In the genomic region with DNA sequence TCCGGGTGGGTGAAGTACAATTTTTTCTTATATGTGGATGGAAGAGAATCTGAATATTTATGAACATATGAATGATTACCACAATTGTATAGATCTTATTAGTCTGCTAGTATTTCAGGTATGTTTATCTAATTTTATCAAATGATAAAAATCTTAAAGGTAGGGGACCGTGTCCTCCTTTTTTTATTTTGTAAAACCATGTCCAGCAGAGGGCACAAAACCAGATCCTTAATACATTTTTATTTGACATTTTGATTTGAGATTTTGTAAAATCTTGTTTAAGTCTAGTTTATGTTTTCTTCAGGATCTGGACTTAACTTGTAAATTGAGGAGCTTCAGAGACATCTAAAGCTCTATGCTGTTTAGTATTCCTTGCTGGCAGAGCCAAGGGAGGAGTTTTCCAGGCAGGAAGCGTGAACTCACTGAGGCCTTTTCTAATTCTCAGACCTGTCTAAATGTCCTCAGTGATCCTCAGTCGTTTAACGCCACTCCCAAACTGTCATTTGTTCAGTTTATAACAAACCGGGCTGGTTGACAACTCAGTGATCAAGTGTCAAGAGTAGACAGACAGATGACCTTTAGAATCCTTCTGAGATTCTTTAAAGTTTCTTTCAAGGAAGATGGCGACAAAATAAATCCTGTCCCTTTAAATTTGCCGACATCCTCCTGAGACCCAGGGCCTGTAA, we compare ENCODE assay signal across 16 cellular contexts.
DNase-seq lines count a peak whose midpoint lies in the region; ATAC-seq, FAIRE-seq and TF ChIP-seq lines count a peak whose summit lies in the region.
"Had no signal": no experiment of that assay in that cellular context is flagged by ENCODE, and none has a peak within 500 bp of the region (broad histone marks: within the 10 kb centered on the region; RNA-seq: fewer than 3 reads in every experiment).

No MANE protein-coding gene starts in this region.

- H3K9me2 ChIP-seq in hepatocyte (replicated peaks; ENCODE audit: insufficient read depth) = no peaks in the 10 kb centered on the region

- no peak for FAIRE-seq in HepG2 (lab: Jason Lieb, UNC)
- FAIRE-seq: HTR-8/SVneo had no signal

- intact Hi-C loops in HepG2 (cut with micrococcal nuclease; ENCODE audit: unreplicated experiment) = no loop called here
- intact Hi-C loops in ascending aorta (cut with DNase I) = loop anchor here (10.0 kb wide), 1 partner anchor 109 kb away; no protein-coding TSS in a partner anchor

- no peak overlapping the region for H2AFZ ChIP-seq in HepG2 (ENCODE audit: low read length)
- H2AFZ ChIP-seq in hepatocyte = no peak overlapping the region

- no peak for ATAC-seq in HepG2
- ATAC-seq: activated naive CD4-positive, alpha-beta T cell treated with anti-CD3 and anti-CD28 coated beads, Interleukin-2, amount 50 U/mL, for 72 hours had no signal

- no peak for DNase-seq in HepG2 (ENCODE audit: low spot score)
- DNase-seq in ascending aorta (ENCODE audit: low spot score in 2 of 2) = no peak
- DNase-seq in hepatocyte (ENCODE audit: low spot score) = no peak
- DNase-seq in central memory CD4-positive, alpha-beta T cell = no peak
- DNase-seq in NK-92 treated with Interleukin-12 subunit alpha and Interleukin-12 subunit beta, amount 100 ng/mL, for 24 hours (lab: John Stamatoyannopoulos, UW) = no peak
- no peak for DNase-seq in cerebellum (ENCODE audit: low spot score)
- DNase-seq in NCI-H446 treated with DMSO at 0.1 percent for 48 hours (lab: John Stamatoyannopoulos, UW) = no peak
- DNase-seq: activated CD4-positive, alpha-beta memory T cell treated with anti-CD3 and anti-CD28 coated beads for 36 hours; CD8-positive, alpha-beta memory T cell; effector memory CD8-positive, alpha-beta T cell; H7; T-helper 2 cell had no signal

- no peak overlapping the region for H3K9ac ChIP-seq in liver (ENCODE audit: low read depth in 1 of 2, low read length in 2 of 2)
- H3K9ac ChIP-seq in HepG2 (ENCODE audit: insufficient read depth, low read depth, low read length) = no peak overlapping the region

- H3K9me3 ChIP-seq in liver (ENCODE audit: control insufficient read depth in 4 of 4, low read length in 3 of 4) = peaks cover 0 to 1% (median 0%) of the 10 kb centered on the region in 4 donors
- no peaks in the 10 kb centered on the region for H3K9me3 ChIP-seq in HepG2 (ENCODE audit: low read length)
- no peaks in the 10 kb centered on the region for H3K9me3 ChIP-seq in ascending aorta
- no peaks in the 10 kb centered on the region for H3K9me3 ChIP-seq in hepatocyte (ENCODE audit: low read depth)
- H3K9me3 ChIP-seq: vagina had no signal

- H3K4me1 ChIP-seq in liver (ENCODE audit: control insufficient read depth in 4 of 4, insufficient read depth in 4 of 4, low read length in 3 of 4) (no peaks in the 10 kb centered on the region), HepG2 (ENCODE audit: insufficient read depth, low read length) (no peaks in the 10 kb centered on the region), ascending aorta (peaks cover 0 to 9% of the 10 kb centered on the region in 2 donors), hepatocyte (ENCODE audit: insufficient read depth) (no peaks in the 10 kb centered on the region)

- CTCF ChIA-PET in HepG2 (lab: Yijun Ruan, JAX; ENCODE audit: low intra/inter-chr PET ratio, low total read pairs) = no interaction called here

- H3K36me3 ChIP-seq in liver (ENCODE audit: control insufficient read depth in 4 of 4, insufficient read depth in 3 of 4, low read depth in 1 of 4, low read length in 3 of 4) = no peaks in the 10 kb centered on the region
- H3K36me3 ChIP-seq in HepG2 (replicated peaks in 1 of 2; ENCODE audit: control insufficient read depth in 1 of 2, insufficient read depth in 2 of 2, low read length in 2 of 2) = no peaks in the 10 kb centered on the region
- H3K36me3 ChIP-seq in ascending aorta = no peaks in the 10 kb centered on the region
- H3K36me3 ChIP-seq in hepatocyte (replicated peaks; ENCODE audit: insufficient read depth, low read depth) = no peaks in the 10 kb centered on the region
- H3K36me3 ChIP-seq: vagina had no signal

- in situ Hi-C loops in HepG2 (cut with HindIII; ENCODE audit: extremely low pct_ligation_motif_present, low pct_unique_long_range_greater_than_20kb) = no loop called here

- H3K4me2 ChIP-seq in HepG2 (ENCODE audit: low read depth, low read length) (no peak overlapping the region), hepatocyte (no peak overlapping the region)

- POLR2A ChIA-PET in HepG2 (lab: Yijun Ruan, JAX) = no interaction called here

- peak; percentile 7 for TF ChIP-seq CTCF in liver (IDR thresholded peaks at IDR 0.05; ENCODE audit: low read depth, low read length, missing input control)
- no peak for TF ChIP-seq CTCF in HepG2 (CRISPR knock-in tag; IDR thresholded peaks at IDR 0.05)
- peak in 2 of 3 experiments; percentile 5 to 7 for TF ChIP-seq CTCF in ascending aorta (IDR thresholded peaks at IDR 0.05)
- peak; percentile 35 for TF ChIP-seq CTCF in hepatocyte (IDR thresholded peaks at IDR 0.05; ENCODE audit: poor library complexity)

- H4K20me1 ChIP-seq in HepG2 (ENCODE audit: insufficient read depth, low read length) = no peaks in the 10 kb centered on the region
- H4K20me1 ChIP-seq in hepatocyte (ENCODE audit: insufficient read depth, poor library complexity, severe bottlenecking) = no peaks in the 10 kb centered on the region

- 64% methylated on average over 8 of the region's 8 CpGs for WGBS in liver
- WGBS in HepG2 (ENCODE audit: low lambda C conversion rate) = 25% methylated on average over 7 of the region's 8 CpGs
- 74% methylated on average over 8 of the region's 8 CpGs for WGBS in hepatocyte (ENCODE audit: low lambda C conversion rate, missing lambda C conversion rate)

- H3K27ac ChIP-seq in liver (ENCODE audit: low read depth in 1 of 2, low read length in 2 of 2) (no peak overlapping the region), HepG2 (ENCODE audit: extremely low read length, insufficient read depth, low read length) (no peak overlapping the region), ascending aorta (no peak overlapping the region), hepatocyte (no peak overlapping the region)
- H3K27ac ChIP-seq: vagina had no signal

- H3K27me3 ChIP-seq in liver (ENCODE audit: control insufficient read depth in 4 of 4, insufficient read depth in 4 of 4, low read length in 3 of 4) (peaks cover 0 to 4% (median 0%) of the 10 kb centered on the region in 4 donors), HepG2 (ENCODE audit: control insufficient read depth in 1 of 2, insufficient read depth in 2 of 2, low read length in 2 of 2) (no peaks in the 10 kb centered on the region), ascending aorta (no peaks in the 10 kb centered on the region), hepatocyte (no peaks in the 10 kb centered on the region)
- H3K27me3 ChIP-seq: vagina had no signal

- H3K79me2 ChIP-seq in HepG2 (ENCODE audit: insufficient read depth, low read length) (no peaks in the 10 kb centered on the region), hepatocyte (no peaks in the 10 kb centered on the region)

- peak; percentile 38 to 54 for TF ChIP-seq RAD21 in liver (IDR thresholded peaks at IDR 0.05)
- no peak for TF ChIP-seq RAD21 in HepG2 (CRISPR knock-in tag; IDR thresholded peaks at IDR 0.05)

- no peak for TF ChIP-seq POLR2A in HepG2 (IDR thresholded peaks at IDR 0.05; ENCODE audit: insufficient read depth in 1 of 2, low read depth in 2 of 2, low read length in 2 of 2)

- BruUV-seq in HepG2 (replicated peaks; lab: Mats Ljungman, UMichigan) = no TSS peak

- no peak overlapping the region for H3K4me3 ChIP-seq in liver (ENCODE audit: low read depth in 1 of 3, low read length in 3 of 3)
- H3K4me3 ChIP-seq in HepG2 (replicated peaks in 1 of 3; ENCODE audit: insufficient read depth in 1 of 3, low read depth in 2 of 3, low read length in 3 of 3) = no peak overlapping the region
- no peak overlapping the region for H3K4me3 ChIP-seq in ascending aorta
- H3K4me3 ChIP-seq in hepatocyte = no peak overlapping the region
- H3K4me3 ChIP-seq: vagina had no signal

- TF ChIP-seq EP300 in HepG2 (IDR thresholded peaks at IDR 0.05; ENCODE audit: low read depth in 2 of 2, low read length in 2 of 2) (no peak), HepG2 (CRISPR knock-in tag; IDR thresholded peaks at IDR 0.05; ENCODE audit: borderline replicate concordance) (no peak)

TF ChIP-seq in liver, 16 proteins besides CTCF, POLR2A, EP300 and RAD21 (continues in another document):
- no peak for TF ChIP-seq NR2F2 (IDR thresholded peaks at IDR 0.05)

TF ChIP-seq in HepG2, 621 proteins besides CTCF, POLR2A, EP300 and RAD21:
- TF ChIP-seq, protein P1, sequence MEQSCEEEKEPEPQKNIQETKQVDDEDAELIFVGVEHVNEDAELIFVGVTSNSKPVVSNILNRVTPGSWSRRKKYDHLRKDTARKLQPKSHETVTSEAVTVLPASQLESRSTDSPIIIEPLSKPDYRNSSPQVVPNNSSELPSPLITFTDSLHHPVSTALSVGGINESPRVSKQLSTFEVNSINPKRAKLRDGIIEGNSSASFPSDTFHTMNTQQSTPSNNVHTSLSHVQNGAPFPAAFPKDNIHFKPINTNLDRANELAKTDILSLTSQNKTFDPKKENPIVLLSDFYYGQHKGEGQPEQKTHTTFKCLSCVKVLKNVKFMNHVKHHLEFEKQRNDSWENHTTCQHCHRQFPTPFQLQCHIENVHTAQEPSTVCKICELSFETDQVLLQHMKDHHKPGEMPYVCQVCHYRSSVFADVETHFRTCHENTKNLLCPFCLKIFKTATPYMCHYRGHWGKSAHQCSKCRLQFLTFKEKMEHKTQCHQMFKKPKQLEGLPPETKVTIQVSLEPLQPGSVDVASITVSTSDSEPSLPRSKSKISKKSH (CRISPR knock-in tag; IDR thresholded peaks at IDR 0.05; ENCODE audit: borderline replicate concordance) = no peak
- TF ChIP-seq MLLT10 (CRISPR knock-in tag; IDR thresholded peaks at IDR 0.05) (no peak), ZNF224 (CRISPR knock-in tag; IDR thresholded peaks at IDR 0.05) (no peak), ATF1 (CRISPR knock-in tag; IDR thresholded peaks at IDR 0.05) (no peak)
- TF ChIP-seq, protein P2, sequence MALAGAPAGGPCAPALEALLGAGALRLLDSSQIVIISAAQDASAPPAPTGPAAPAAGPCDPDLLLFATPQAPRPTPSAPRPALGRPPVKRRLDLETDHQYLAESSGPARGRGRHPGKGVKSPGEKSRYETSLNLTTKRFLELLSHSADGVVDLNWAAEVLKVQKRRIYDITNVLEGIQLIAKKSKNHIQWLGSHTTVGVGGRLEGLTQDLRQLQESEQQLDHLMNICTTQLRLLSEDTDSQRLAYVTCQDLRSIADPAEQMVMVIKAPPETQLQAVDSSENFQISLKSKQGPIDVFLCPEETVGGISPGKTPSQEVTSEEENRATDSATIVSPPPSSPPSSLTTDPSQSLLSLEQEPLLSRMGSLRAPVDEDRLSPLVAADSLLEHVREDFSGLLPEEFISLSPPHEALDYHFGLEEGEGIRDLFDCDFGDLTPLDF (CRISPR knock-in tag; IDR thresholded peaks at IDR 0.05) = no peak
